6 cellular contexts compared by ENCODE assay signal in genomic region chr5:118462276-118462675, GRCh38.
DNase-seq lines count a peak whose midpoint lies in the region; ATAC-seq, FAIRE-seq and TF ChIP-seq lines count a peak whose summit lies in the region.
"Not testable (repeated sequence)": the region's sequence is repeated elsewhere in the genome, so short reads cannot be mapped to it uniquely, and the experiment has no call there.

No MANE protein-coding gene starts in this region.

- not testable (repeated sequence) for H3K9me3 ChIP-seq in IMR-90 (ENCODE audit: control insufficient read depth, insufficient read depth, low read length); K562 (replicated peaks; ENCODE audit: control insufficient read depth, insufficient read depth, low read depth, low read length); H1 (ENCODE audit: insufficient read depth in 2 of 2, low read depth in 1 of 2, low read length in 1 of 2); HepG2 (ENCODE audit: low read length)

- H3K27me3 ChIP-seq in IMR-90 (ENCODE audit: control insufficient read depth, insufficient read depth, low read length); K562 (ENCODE audit: control insufficient read depth in 2 of 2, insufficient read depth in 2 of 2, low read length in 2 of 2); H1 (replicated peaks in 1 of 4; ENCODE audit: control insufficient read depth in 3 of 4, extremely low read depth in 1 of 4, insufficient read depth in 3 of 4, low read length in 3 of 4); HepG2 (ENCODE audit: control insufficient read depth in 1 of 2, insufficient read depth in 2 of 2, low read length in 2 of 2): not testable (repeated sequence)

- H2BK5ac ChIP-seq in IMR-90 (ENCODE audit: low read depth, low read length, poor library complexity, severe bottlenecking); H1 (ENCODE audit: low read depth, low read length): not testable (repeated sequence)

- H4K8ac ChIP-seq in IMR-90 (ENCODE audit: low read depth in 2 of 2, low read length in 2 of 2); H1 (ENCODE audit: extremely low read depth, insufficient read depth, low read length): not testable (repeated sequence)

- H3K79me2 ChIP-seq in K562 (ENCODE audit: control insufficient read depth, insufficient read depth, low read length); H1 (ENCODE audit: control insufficient read depth in 1 of 2, insufficient read depth in 2 of 2, low read length in 2 of 2); HepG2 (ENCODE audit: insufficient read depth, low read length): not testable (repeated sequence)

- H3K27ac ChIP-seq in IMR-90 (ENCODE audit: insufficient read depth, low read length); K562 (ENCODE audit: extremely low read depth, low read depth, low read length); H1 (ENCODE audit: low read depth, low read length); HepG2 (ENCODE audit: extremely low read length, insufficient read depth, low read length): not testable (repeated sequence)

- not testable (repeated sequence) for H3K79me1 ChIP-seq in IMR-90 (ENCODE audit: low read depth in 1 of 2, low read length in 2 of 2); H1 (ENCODE audit: low read depth, low read length)

- not testable (repeated sequence) for DNase-seq in IMR-90; K562 (ENCODE audit: extremely low read depth in 1 of 4, low spot score in 3 of 4); H1 (ENCODE audit: low read depth in 1 of 2, low spot score in 2 of 2); HepG2 (ENCODE audit: low spot score); osteocyte (ENCODE audit: extremely low spot score, unreplicated experiment)

- TF ChIP-seq RAD21 in IMR-90 (IDR thresholded peaks at IDR 0.05; ENCODE audit: low read length); Ishikawa (IDR thresholded peaks at IDR 0.05; ENCODE audit: low read depth); K562 (CRISPR knock-in tag; conservative IDR thresholded peaks at IDR 0.05 in 1 of 2, IDR thresholded peaks at IDR 0.05 in 1 of 2); H1 (IDR thresholded peaks at IDR 0.05 in 1 of 2, conservative IDR thresholded peaks at IDR 0.05 in 1 of 2; ENCODE audit: low read depth in 2 of 2, low read length in 2 of 2); HepG2 (CRISPR knock-in tag; IDR thresholded peaks at IDR 0.05): not testable (repeated sequence)

- H3K27me3 Mint-ChIP-seq in osteocyte (ENCODE audit: unreplicated experiment) = not testable (repeated sequence)

- not testable (repeated sequence) for TF ChIP-seq CTCF in IMR-90 (conservative IDR thresholded peaks at IDR 0.05; ENCODE audit: low read depth, low read length); K562 (IDR thresholded peaks at IDR 0.05 in 2 of 3, conservative IDR thresholded peaks at IDR 0.05 in 1 of 3; ENCODE audit: insufficient read depth in 2 of 3, low read depth in 1 of 3, low read length in 3 of 3); H1 (IDR thresholded peaks at IDR 0.05; ENCODE audit: control extremely low read depth in 1 of 3, insufficient read depth in 1 of 3, low read depth in 1 of 3, low read length in 3 of 3); HepG2 (CRISPR knock-in tag; IDR thresholded peaks at IDR 0.05); osteocyte (IDR thresholded peaks at IDR 0.05)

- not testable (repeated sequence) for TF ChIP-seq POLR2A in IMR-90 (IDR thresholded peaks at IDR 0.05; ENCODE audit: low read depth, low read length); K562 (conservative IDR thresholded peaks at IDR 0.05); H1 (IDR thresholded peaks at IDR 0.05; ENCODE audit: control extremely low read depth in 1 of 2, low read depth in 2 of 2, low read length in 2 of 2); HepG2 (IDR thresholded peaks at IDR 0.05; ENCODE audit: insufficient read depth in 1 of 2, low read depth in 2 of 2, low read length in 2 of 2)

- not testable (repeated sequence) for H3K4me3 ChIP-seq in IMR-90 (ENCODE audit: insufficient read depth, low read depth, low read length); K562; H1 (ENCODE audit: extremely low read depth in 1 of 4, insufficient read depth in 2 of 4, low read depth in 3 of 4, low read length in 4 of 4); HepG2 (replicated peaks in 1 of 3; ENCODE audit: insufficient read depth in 1 of 3, low read depth in 2 of 3, low read length in 3 of 3)

- not testable (repeated sequence) for H3K9me3 Mint-ChIP-seq in osteocyte (ENCODE audit: unreplicated experiment)

- not testable (repeated sequence) for H3K36me3 Mint-ChIP-seq in osteocyte (ENCODE audit: unreplicated experiment)

- H2BK15ac ChIP-seq in IMR-90 (ENCODE audit: low read depth, low read length); H1 (ENCODE audit: low read length): not testable (repeated sequence)

- not testable (repeated sequence) for H3K18ac ChIP-seq in IMR-90 (ENCODE audit: low read depth, low read length); H1 (ENCODE audit: extremely low read depth, low read length)

- peak overlapping the region; percentile 13 for H3K27ac Mint-ChIP-seq in osteocyte (ENCODE audit: unreplicated experiment)

- not testable (repeated sequence) for H3K4me1 Mint-ChIP-seq in osteocyte (ENCODE audit: unreplicated experiment)

- no CpG with 5 or more reads among the region's 2 CpGs for WGBS in IMR-90 (ENCODE audit: extremely low coverage in 2 of 2, insufficient read length in 1 of 2), 2 experiments
- 0% methylated on average over 1 of the region's 2 CpGs for WGBS in K562 (ENCODE audit: insufficient coverage, low coverage, missing lambda C conversion rate)
- 93% methylated on average over 2 of the region's 2 CpGs; no CpG with 5 or more reads in 1 of the 2 experiments for WGBS in H1 (ENCODE audit: extremely low coverage in 1 of 2, insufficient coverage in 1 of 2, insufficient read length in 1 of 2, insufficient replicate concordance in 2 of 2, low coverage in 1 of 2, low lambda C conversion rate in 2 of 2, missing lambda C conversion rate in 1 of 2), 2 experiments
- WGBS in HepG2 (ENCODE audit: low lambda C conversion rate) = 5% methylated on average over 2 of the region's 2 CpGs

- not testable (repeated sequence) for FAIRE-seq in K562 (lab: Jason Lieb, UNC); H1 (lab: Jason Lieb, UNC); HepG2 (lab: Jason Lieb, UNC)

- not testable (repeated sequence) for H3K36me3 ChIP-seq in IMR-90 (ENCODE audit: control insufficient read depth, insufficient read depth, low read length); K562 (ENCODE audit: control insufficient read depth, insufficient read depth, low read length); H1 (ENCODE audit: control insufficient read depth in 2 of 4, insufficient read depth in 4 of 4, low read length in 3 of 4); HepG2 (replicated peaks in 1 of 2; ENCODE audit: control insufficient read depth in 1 of 2, insufficient read depth in 2 of 2, low read length in 2 of 2)

- H3K56ac ChIP-seq in IMR-90 (ENCODE audit: extremely low read depth, insufficient read depth, low read length); H1 (replicated peaks; ENCODE audit: insufficient read length, low read depth, low read length): not testable (repeated sequence)

- H4K91ac ChIP-seq in IMR-90 (ENCODE audit: insufficient read depth, low read depth, low read length); H1 (replicated peaks; ENCODE audit: insufficient read length, low read length): not testable (repeated sequence)

- H3K4me2 ChIP-seq in IMR-90 (ENCODE audit: low read depth, low read length); K562 (ENCODE audit: insufficient read depth, low read length); H1 (ENCODE audit: insufficient read depth in 1 of 2, low read depth in 2 of 2, low read length in 2 of 2); HepG2 (ENCODE audit: low read depth, low read length): not testable (repeated sequence)

- H3K14ac ChIP-seq in IMR-90 (replicated peaks; ENCODE audit: low read depth, low read length); H1 (ENCODE audit: insufficient read length): not testable (repeated sequence)

- H3K9ac ChIP-seq in IMR-90 (ENCODE audit: low read depth, low read length); K562 (ENCODE audit: insufficient read depth in 1 of 2, low read depth in 2 of 2, low read length in 2 of 2); H1 (replicated peaks in 1 of 4; ENCODE audit: extremely low read depth in 1 of 4, low read depth in 3 of 4, low read length in 3 of 4); HepG2 (ENCODE audit: insufficient read depth, low read depth, low read length): not testable (repeated sequence)

- not testable (repeated sequence) for H4K5ac ChIP-seq in IMR-90 (ENCODE audit: low read depth, low read length); H1 (ENCODE audit: insufficient read length, low read depth, low read length)

- intact Hi-C loops in IMR-90 (cut with micrococcal nuclease); K562 (cut with micrococcal nuclease); HepG2 (cut with micrococcal nuclease; ENCODE audit: unreplicated experiment): not testable (repeated sequence)

- H3K23me2 ChIP-seq in H1 (ENCODE audit: low read depth, low read length) = not testable (repeated sequence)

- not testable (repeated sequence) for H4K20me1 ChIP-seq in IMR-90 (ENCODE audit: insufficient read depth, low read length); K562 (replicated peaks; ENCODE audit: control insufficient read depth, insufficient read depth, low read length); H1 (replicated peaks in 1 of 2; ENCODE audit: control insufficient read depth in 1 of 2, insufficient read depth in 2 of 2, low read length in 2 of 2); HepG2 (ENCODE audit: insufficient read depth, low read length)

- H3K4me1 ChIP-seq in IMR-90 (ENCODE audit: control insufficient read depth, insufficient read depth, low read length); K562 (replicated peaks in 1 of 2; ENCODE audit: control insufficient read depth in 2 of 2, insufficient read depth in 2 of 2, low read length in 2 of 2); H1 (replicated peaks in 1 of 4; ENCODE audit: control insufficient read depth in 3 of 4, insufficient read depth in 4 of 4, low read length in 3 of 4); HepG2 (ENCODE audit: insufficient read depth, low read length): not testable (repeated sequence)

- not testable (repeated sequence) for H3K4ac ChIP-seq in IMR-90 (ENCODE audit: low read depth, low read length); H1 (replicated peaks; ENCODE audit: insufficient read length, low read depth, low read length)

- dilution Hi-C loops in IMR-90 (cut with HindIII; ENCODE audit: low sequenced_read_pairs, unreplicated experiment) = not testable (repeated sequence)

- not testable (repeated sequence) for H2AK5ac ChIP-seq in IMR-90 (ENCODE audit: low read depth, low read length); H1 (ENCODE audit: low read depth, low read length)

- H2AK9ac ChIP-seq in IMR-90 (replicated peaks; ENCODE audit: low read depth, low read length, poor library complexity) = not testable (repeated sequence)

- not testable (repeated sequence) for H3K23ac ChIP-seq in IMR-90 (ENCODE audit: low read depth, low read length); H1 (ENCODE audit: insufficient read length)

- H2BK120ac ChIP-seq in IMR-90 (ENCODE audit: low read depth, low read length); H1 (replicated peaks; ENCODE audit: low read depth, low read length): not testable (repeated sequence)

- not testable (repeated sequence) for H3K9me1 ChIP-seq in IMR-90 (ENCODE audit: insufficient read depth, low read length); K562 (ENCODE audit: control insufficient read depth, insufficient read depth, low read length)

- BruUV-seq in IMR-90 (replicated peaks; lab: Mats Ljungman, UMichigan); K562 (replicated peaks; lab: Mats Ljungman, UMichigan); HepG2 (replicated peaks; lab: Mats Ljungman, UMichigan): not testable (repeated sequence)

- not testable (repeated sequence) for ATAC-seq in IMR-90 (ENCODE audit: low read depth); K562; HepG2

- H2BK12ac ChIP-seq in H1 (ENCODE audit: low read depth, low read length) = not testable (repeated sequence)

- CTCF ChIA-PET in IMR-90 (lab: Yijun Ruan, JAX) = interaction anchor here (1.5 kb wide), 1 partner anchor 43 kb away, joined by 3 read pairs; no protein-coding TSS in a partner anchor
- CTCF ChIA-PET in K562 (lab: Yijun Ruan, JAX; ENCODE audit: low intra/inter-chr PET ratio); H1 (lab: Charles Lee; ENCODE audit: partially characterized antibody); HepG2 (lab: Yijun Ruan, JAX; ENCODE audit: low intra/inter-chr PET ratio, low total read pairs): not testable (repeated sequence)

- not testable (repeated sequence) for H2AFZ ChIP-seq in IMR-90 (replicated peaks; ENCODE audit: low read length, poor library complexity); K562 (ENCODE audit: low read depth, low read length); H1 (ENCODE audit: low read length); HepG2 (ENCODE audit: low read length)

- not testable (repeated sequence) for H2BK20ac ChIP-seq in IMR-90 (ENCODE audit: low read depth, low read length); H1 (ENCODE audit: low read length)

- not testable (repeated sequence) for TF ChIP-seq EP300 in Ishikawa (IDR thresholded peaks at IDR 0.05; ENCODE audit: borderline replicate concordance); K562 (IDR thresholded peaks at IDR 0.05; ENCODE audit: low read length); H1 (IDR thresholded peaks at IDR 0.05; ENCODE audit: borderline replicate concordance in 1 of 2, low read depth in 2 of 2, low read length in 2 of 2); HepG2 (IDR thresholded peaks at IDR 0.05; ENCODE audit: low read depth in 2 of 2, low read length in 2 of 2); HepG2 (CRISPR knock-in tag; IDR thresholded peaks at IDR 0.05; ENCODE audit: borderline replicate concordance)

- in situ Hi-C loops in IMR-90 (cut with MboI; ENCODE audit: low sequenced_read_pairs); K562 (cut with MboI); HepG2 (cut with HindIII; ENCODE audit: extremely low pct_ligation_motif_present, low pct_unique_long_range_greater_than_20kb): not testable (repeated sequence)

- POLR2A ChIA-PET in IMR-90 (lab: Charles Lee; ENCODE audit: unreplicated experiment); K562 (lab: Yijun Ruan, JAX); H1 (lab: Charles Lee; ENCODE audit: partially characterized antibody); HepG2 (lab: Yijun Ruan, JAX): not testable (repeated sequence)

- H3K4me3 Mint-ChIP-seq in osteocyte (ENCODE audit: unreplicated experiment) = not testable (repeated sequence)
